ENCODE assay signal across 29 cellular contexts in the genomic region with DNA sequence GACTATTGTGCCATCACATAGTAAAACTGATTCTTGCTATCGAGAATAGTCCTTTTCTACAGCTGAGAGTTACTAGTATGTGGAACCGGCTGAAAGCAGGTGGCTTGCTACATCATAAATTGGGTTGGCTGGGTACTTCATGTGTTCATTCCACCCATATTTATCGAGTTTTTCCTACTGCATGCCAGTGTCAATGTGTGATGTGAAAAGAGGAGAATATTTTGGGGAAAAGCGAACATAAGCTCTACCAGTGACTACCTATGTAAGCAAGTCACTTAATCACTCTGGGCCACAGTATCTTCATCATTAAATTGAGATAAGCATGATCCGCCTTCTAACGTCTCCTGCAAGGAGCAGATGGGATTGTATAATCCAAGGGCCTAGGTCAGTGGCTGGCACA.
"Had no signal": no experiment of that assay in that cellular context is flagged by ENCODE, and none has a peak within 500 bp of the region (broad histone marks: within the 10 kb centered on the region; RNA-seq: fewer than 3 reads in every experiment).

No MANE protein-coding gene starts in this region.

- H3K4me1 ChIP-seq: ascending aorta had no signal

- H3K4me3 Mint-ChIP-seq: activated CD4-positive, alpha-beta memory T cell treated with anti-CD3 and anti-CD28 coated beads, Interleukin-2, amount 10 ng/mL, durations not matched to agents 7 days and 5 days; activated CD4-positive, alpha-beta T cell treated with anti-CD3 and anti-CD28 coated beads for 36 hours; activated naive CD4-positive, alpha-beta T cell treated with anti-CD3 and anti-CD28 coated beads, Interleukin-2, amount 10 ng/mL, durations not matched to agents 7 days and 5 days; activated naive CD8-positive, alpha-beta T cell treated with anti-CD3 and anti-CD28 coated beads, Interleukin-2, amount 10 ng/mL, durations not matched to agents 7 days and 5 days; activated T-helper 17 cell treated with anti-CD3 and anti-CD28 coated beads, Interleukin-2, amount 50 U/mL, for 72 hours; brain; T-cell had no signal

- H3K36me3 Mint-ChIP-seq: activated naive CD8-positive, alpha-beta T cell treated with anti-CD3 and anti-CD28 coated beads, Interleukin-2, amount 10 ng/mL, durations not matched to agents 7 days and 5 days; brain had no signal

- H3K27me3 ChIP-seq: ascending aorta, cardiac muscle cell had no signal

- H3K27ac Mint-ChIP-seq: activated CD4-positive, alpha-beta memory T cell treated with anti-CD3 and anti-CD28 coated beads, Interleukin-2, amount 10 ng/mL, durations not matched to agents 7 days and 5 days; activated CD4-positive, alpha-beta T cell treated with anti-CD3 and anti-CD28 coated beads for 36 hours; activated naive CD4-positive, alpha-beta T cell treated with anti-CD3 and anti-CD28 coated beads, Interleukin-2, amount 10 ng/mL, durations not matched to agents 7 days and 5 days; activated naive CD8-positive, alpha-beta T cell treated with anti-CD3 and anti-CD28 coated beads, Interleukin-2, amount 10 ng/mL, durations not matched to agents 7 days and 5 days; activated T-helper 17 cell treated with anti-CD3 and anti-CD28 coated beads, Interleukin-2, amount 50 U/mL, for 72 hours; T-cell had no signal

- H3K36me3 ChIP-seq: ascending aorta, cardiac muscle cell had no signal

- DNase-seq: activated CD4-positive, alpha-beta memory T cell treated with anti-CD3 and anti-CD28 coated beads, Interleukin-2, amount 10 ng/mL, durations not matched to agents 7 days and 5 days; activated CD4-positive, alpha-beta T cell treated with anti-CD3 and anti-CD28 coated beads for 36 hours; activated CD4-positive, alpha-beta T cell treated with anti-CD3 and anti-CD28 coated beads, Interleukin-2, amount 50 U/mL, for 1 hour; activated CD4-positive, CD25-positive, alpha-beta regulatory T cell; activated gamma-delta T cell; activated naive CD4-positive, alpha-beta T cell treated with anti-CD3 and anti-CD28 coated beads, Interleukin-2, amount 10 ng/mL, durations not matched to agents 7 days and 5 days; activated naive CD8-positive, alpha-beta T cell treated with anti-CD3 and anti-CD28 coated beads, Interleukin-2, amount 10 ng/mL, durations not matched to agents 7 days and 5 days; activated T-cell treated with anti-CD3 and anti-CD28 coated beads for 4 hours; activated T-cell treated with anti-CD3 and anti-CD28 coated beads, Interleukin-2, amount 50 U/mL, for 48 hours; amniotic stem cell; Kasumi-1; KBM-7; NCI-H1048; NCI-H146; NCI-H1930; NCI-H2171 treated with DMSO at 0.1 percent for 48 hours; NCI-H226; NCI-H69; NK-92 treated with Interleukin-12 subunit alpha and Interleukin-12 subunit beta, amount 100 ng/mL, for 24 hours; RPMI8226; T-cell; T-helper 2 cell; T1000 had no signal

- H3K9me3 Mint-ChIP-seq: activated CD4-positive, alpha-beta memory T cell treated with anti-CD3 and anti-CD28 coated beads, Interleukin-2, amount 10 ng/mL, durations not matched to agents 7 days and 5 days; activated naive CD4-positive, alpha-beta T cell treated with anti-CD3 and anti-CD28 coated beads, Interleukin-2, amount 10 ng/mL, durations not matched to agents 7 days and 5 days; activated naive CD8-positive, alpha-beta T cell treated with anti-CD3 and anti-CD28 coated beads, Interleukin-2, amount 10 ng/mL, durations not matched to agents 7 days and 5 days; activated T-helper 17 cell treated with anti-CD3 and anti-CD28 coated beads, Interleukin-2, amount 50 U/mL, for 72 hours; brain; T-cell had no signal

- H3K4me3 ChIP-seq: ascending aorta, cardiac muscle cell, SK-N-MC had no signal

- H3K9me3 ChIP-seq: ascending aorta had no signal

- H3K27me3 Mint-ChIP-seq: activated CD4-positive, alpha-beta memory T cell treated with anti-CD3 and anti-CD28 coated beads, Interleukin-2, amount 10 ng/mL, durations not matched to agents 7 days and 5 days; activated CD4-positive, alpha-beta T cell treated with anti-CD3 and anti-CD28 coated beads for 36 hours; activated naive CD4-positive, alpha-beta T cell treated with anti-CD3 and anti-CD28 coated beads, Interleukin-2, amount 10 ng/mL, durations not matched to agents 7 days and 5 days; activated naive CD8-positive, alpha-beta T cell treated with anti-CD3 and anti-CD28 coated beads, Interleukin-2, amount 10 ng/mL, durations not matched to agents 7 days and 5 days; activated T-helper 17 cell treated with anti-CD3 and anti-CD28 coated beads, Interleukin-2, amount 50 U/mL, for 72 hours; brain had no signal

- H3K27ac ChIP-seq: ascending aorta, cardiac muscle cell, SK-N-MC, VCaP had no signal
